Comparison of ENCODE assay signal across 8 cellular contexts in genomic region chr5:143403607-143404415, GRCh38. TPM values are rescaled to one million over a fixed set of nuclear protein-coding genes. Genes with fewer than 3 reads are reported as not detected.
DNase-seq lines count a peak whose midpoint lies in the region; ATAC-seq and TF ChIP-seq lines count a peak whose summit lies in the region.

Gene NR3C1, minus strand, starts transcription at chr5:143403686. Its CDS starts 2,847 bp downstream, at chr5:143400839.

- no peak within 1 kb of the TSS for H4K8ac ChIP-seq in H9 (replicated peaks; ENCODE audit: insufficient read length, low read depth, low read length)

- peaks cover 7% of the 10 kb centered on the region for H3K4me1 ChIP-seq in H9 (ENCODE audit: insufficient read depth, low read length)
- no peaks in the 10 kb centered on the region for H3K4me1 ChIP-seq in MM.1S (ENCODE audit: low read length)
- peaks cover 3% of the 10 kb centered on the region for H3K4me1 ChIP-seq in right cardiac atrium (ENCODE audit: control insufficient read depth, insufficient read depth, low read length)
- peaks cover 10 to 11% of the 10 kb centered on the region in 2 donors for H3K4me1 ChIP-seq in aorta (ENCODE audit: control insufficient read depth in 1 of 2, insufficient read depth in 2 of 2, low read length in 2 of 2)

- peak; percentile 43 for TF ChIP-seq POLR2A in GM10847 (IDR thresholded peaks at IDR 0.05; ENCODE audit: extremely low read depth, insufficient read length)

- H3K36me3 Mint-ChIP-seq in H9 (ENCODE audit: insufficient read depth in 1 of 3, low read depth in 3 of 3): peaks cover 0 to 12% (median 0%) of the 10 kb centered on the region in 3 experiments; a peak in 3 of 7 replicates

- no peak within 1 kb of the TSS for H2BK120ac ChIP-seq in H9 (ENCODE audit: low read depth, low read length, poor library complexity, severe bottlenecking)

- no peak within 1 kb of the TSS; the same call in 1 of the 2 replicates for H3K14ac ChIP-seq in H9 (ENCODE audit: insufficient read depth, low read length)

- no peak within 1 kb of the TSS for H3K23ac ChIP-seq in H9 (ENCODE audit: insufficient read length, low read depth, low read length)

- H3K9me3 Mint-ChIP-seq in H9: no peaks in the 10 kb centered on the region

- no peak within 1 kb of the TSS for H3K18ac ChIP-seq in H9 (ENCODE audit: insufficient read length, low read depth, low read length)

- H3K27ac ChIP-seq in H9 (ENCODE audit: insufficient read length, low read depth, low read length) (no peak within 1 kb of the TSS), MM.1S (ENCODE audit: low read length) (peak within 1 kb of the TSS; percentile 96), angular gyrus (ENCODE audit: low read depth, low read length) (peak within 1 kb of the TSS; percentile 88), right cardiac atrium (ENCODE audit: low read length) (peak within 1 kb of the TSS; percentile 97), aorta (ENCODE audit: low read depth in 1 of 2, low read length in 2 of 2) (peak within 1 kb of the TSS; percentile 91 to 93)

- H2BK5ac ChIP-seq in H9 (ENCODE audit: insufficient read length, low read length): no peak within 1 kb of the TSS

- peak within 1 kb of the TSS; percentile 82 to 91 for H3K4me3 Mint-ChIP-seq in H9

- H3K27me3 Mint-ChIP-seq in H9 (ENCODE audit: low read depth): peaks cover 26% of the 10 kb centered on the region

- no CpG with 5 or more reads among the region's 111 CpGs for WGBS in H9 (ENCODE audit: extremely low coverage, insufficient read length, low lambda C conversion rate)
- WGBS in right cardiac atrium: under 1% methylated on average over 111 of the region's 111 CpGs
- 1% methylated on average over 87 to 111 of the region's 111 CpGs for WGBS in aorta, 2 donors

- H4K91ac ChIP-seq in H9 (ENCODE audit: insufficient read length, low read depth, low read length): no peak within 1 kb of the TSS

- H3K4me3 ChIP-seq in MM.1S (ENCODE audit: low read length) (peak within 1 kb of the TSS; percentile 87), right cardiac atrium (ENCODE audit: low read length) (peak within 1 kb of the TSS; percentile 78), aorta (ENCODE audit: low read length in 2 of 2) (peak within 1 kb of the TSS; percentile 23 to 77)

- H3K79me2 ChIP-seq in H9 (ENCODE audit: insufficient read depth, low read length) (no peaks in the 10 kb centered on the region), MM.1S (ENCODE audit: low read length) (peaks cover 47% of the 10 kb centered on the region)

- no peaks in the 10 kb centered on the region; the same call in 1 of the 2 replicates for H3K36me3 ChIP-seq in MM.1S (replicated peaks; ENCODE audit: insufficient read depth, low read length)
- no peaks in the 10 kb centered on the region for H3K36me3 ChIP-seq in aorta (ENCODE audit: control insufficient read depth in 1 of 2, insufficient read depth in 2 of 2, low read length in 1 of 2)

- no peak within 1 kb of the TSS for H3K56ac ChIP-seq in H9 (ENCODE audit: insufficient read length, low read depth, low read length)

- H3K9me2 ChIP-seq in MM.1S (replicated peaks; ENCODE audit: insufficient read depth, low read length): no peaks in the 10 kb centered on the region

- peak within 1 kb of the TSS; percentile 91 for H3K4me2 ChIP-seq in H9 (ENCODE audit: insufficient read depth, insufficient read length, low read length)
- H3K4me2 ChIP-seq in MM.1S (ENCODE audit: low read depth, low read length): peak within 1 kb of the TSS; percentile 98; the same call in 1 of the 2 replicates

- DNase-seq in H9 (peak; percentile 38), MM.1S (peak; percentile 88), T-helper 2 cell (peak; percentile 72 to 93 (median 85)), right cardiac atrium (peak; percentile 90 to 96 (median 96)), renal cortical epithelial cell (ENCODE audit: low read depth) (peak; percentile 52), aorta (peak; percentile 93 to 96)

- H2AFZ ChIP-seq in H9 (ENCODE audit: low read length): no peak within 1 kb of the TSS
- H2AFZ ChIP-seq in MM.1S (ENCODE audit: low read length): peak within 1 kb of the TSS; percentile 64

- H2BK20ac ChIP-seq in H9 (ENCODE audit: low read depth, low read length, poor library complexity, severe bottlenecking): no peak within 1 kb of the TSS

- no peak within 1 kb of the TSS; a peak in 1 of 7 replicates for H3K27ac Mint-ChIP-seq in H9

- no peaks in the 10 kb centered on the region for H3K9me3 ChIP-seq in H9 (ENCODE audit: control insufficient read depth, low read depth, low read length)
- H3K9me3 ChIP-seq in MM.1S (replicated peaks; ENCODE audit: insufficient read depth, low read length): no peaks in the 10 kb centered on the region
- H3K9me3 ChIP-seq in right cardiac atrium (ENCODE audit: control insufficient read depth, low read length): no peaks in the 10 kb centered on the region
- H3K9me3 ChIP-seq in aorta (ENCODE audit: control insufficient read depth, low read length): no peaks in the 10 kb centered on the region

- TF ChIP-seq CTCF in H9 (conservative IDR thresholded peaks at IDR 0.05): peak; percentile 52; the same call in 2 of the 3 replicates
- peak; percentile 30 for TF ChIP-seq CTCF in MM.1S (IDR thresholded peaks at IDR 0.05; ENCODE audit: low read length)

- H3K23me2 ChIP-seq in H9 (ENCODE audit: insufficient read length, low read depth, low read length, poor library complexity, severe bottlenecking): peaks cover 23% of the 10 kb centered on the region

- ATAC-seq in right cardiac atrium: peak; percentile 88 to 90
- peak; percentile 90 for ATAC-seq in aorta (ENCODE audit: low FRiP score)

- no peaks in the 10 kb centered on the region for H3K79me1 ChIP-seq in H9 (ENCODE audit: insufficient read depth, low read depth, low read length, poor library complexity, severe bottlenecking)

- no peak within 1 kb of the TSS for H2BK12ac ChIP-seq in H9 (ENCODE audit: insufficient read length, low read depth, low read length)

- H3T11ph ChIP-seq in H9 (ENCODE audit: low read length): no peak within 1 kb of the TSS

- H4K20me1 ChIP-seq in H9 (ENCODE audit: control insufficient read depth, insufficient read depth, insufficient read length): no peaks in the 10 kb centered on the region
- H4K20me1 ChIP-seq in MM.1S (ENCODE audit: insufficient read depth, low read length): no peaks in the 10 kb centered on the region

- H4K5ac ChIP-seq in H9 (ENCODE audit: insufficient read length, low read depth, low read length): no peak within 1 kb of the TSS

- no peak within 1 kb of the TSS for H2BK15ac ChIP-seq in H9 (ENCODE audit: low read depth, low read length)

- H2AK5ac ChIP-seq in H9 (ENCODE audit: insufficient read length, low read length): no peak within 1 kb of the TSS

- intact Hi-C loops in right cardiac atrium (cut with DNase I) (loop anchor here in 2 of 4 donors (5.0 to 10.0 kb wide), 5 partner anchors 209 to 477 kb away; no protein-coding TSS in a partner anchor), aorta (cut with DNase I) (loop anchor here (2.0 to 10.0 kb wide), 9 partner anchors 72 to 477 kb away; no protein-coding TSS in a partner anchor)

- peaks cover 39% of the 10 kb centered on the region for H3F3A ChIP-seq in MM.1S (ENCODE audit: insufficient read depth, low read length)

- peaks cover 35 to 39% of the 10 kb centered on the region in 2 experiments for H3K4me1 Mint-ChIP-seq in H9

- no peak within 1 kb of the TSS for H3K4ac ChIP-seq in H9 (ENCODE audit: low read depth, low read length)

- peaks cover 10% of the 10 kb centered on the region; the same call in 1 of the 2 replicates for H3K27me3 ChIP-seq in H9 (ENCODE audit: insufficient read depth, low read length)
- no peaks in the 10 kb centered on the region for H3K27me3 ChIP-seq in MM.1S (replicated peaks; ENCODE audit: insufficient read depth, low read length)
- H3K27me3 ChIP-seq in right cardiac atrium (ENCODE audit: control insufficient read depth, insufficient read depth): no peaks in the 10 kb centered on the region
- no peaks in the 10 kb centered on the region for H3K27me3 ChIP-seq in aorta (ENCODE audit: control insufficient read depth in 1 of 2, insufficient read depth in 2 of 2, low read length in 1 of 2)

- H3K9ac ChIP-seq in H9 (ENCODE audit: extremely low read depth, insufficient read length, low read length) (no peak within 1 kb of the TSS), MM.1S (ENCODE audit: low read length) (peak within 1 kb of the TSS; percentile 93)

RNA-seq across cellular contexts. Expression of gene NR3C1, which starts in this region (rescaled TPM):
- total RNA-seq in H9 (2021) (26.5 and 31.4 TPM in 2 replicates), right cardiac atrium (10 to 100 TPM; 47.2 to 66.5 (median 50.1) TPM), renal cortical epithelial cell (40.0 and 42.0 TPM in 2 replicates), aorta (100 to 1,000 TPM in 1 of 2 donors, 10 to 100 TPM in 1; 61.2 to 105 TPM)
- polyA plus RNA-seq in right cardiac atrium (16.5 TPM), aorta (10 to 100 TPM; 16.0 to 16.8 TPM)

Comparison
In these comparisons a context has a peak if more than half of its experiments do, and no peak if none do; other contexts are left out.
1. DNase-seq: peak in every context shown above with its lines; median percentile 96 in right cardiac atrium; 94 in aorta; 88 in MM.1S; 85 in T-helper 2 cell; 52 in renal cortical epithelial cell; 38 in H9.